Comparison of ENCODE assay signal across 8 cellular contexts in genomic region chr19:7680606-7681335, GRCh38. TPM values are rescaled to one million over a fixed set of nuclear protein-coding genes. Genes with fewer than 3 reads are reported as not detected.
DNase-seq lines count a peak whose midpoint lies in the region; ATAC-seq, FAIRE-seq and TF ChIP-seq lines count a peak whose summit lies in the region.

TSS of gene TRAPPC5 (plus strand) at chr19:7680833. CDS start at chr19:7682254, 1,421 bp downstream.

- TF ChIP-seq CTCF in D721Med (IDR thresholded peaks at IDR 0.05; ENCODE audit: insufficient read depth, missing control alignments) = peak; percentile 83
- peak; percentile 39 for TF ChIP-seq CTCF in NB4 (IDR thresholded peaks at IDR 0.05; ENCODE audit: low read depth, low read length)
- TF ChIP-seq CTCF in cardiac muscle cell (IDR thresholded peaks at IDR 0.05; ENCODE audit: low read depth, low read length) = peak; percentile 70
- TF ChIP-seq CTCF in thyroid gland (IDR thresholded peaks at IDR 0.05) = peak; percentile 24 to 99 (median 98)

- peak within 1 kb of the TSS; percentile 94 for H4K8ac ChIP-seq in trophoblast cell (ENCODE audit: low read depth, low read length)

- peak; percentile 65 for TF ChIP-seq POLR2A in NB4 (IDR thresholded peaks at IDR 0.05; ENCODE audit: extremely low read depth, insufficient read length)
- TF ChIP-seq POLR2A in thyroid gland (IDR thresholded peaks at IDR 0.05) = peak in 1 of 2 donors; percentile 65

- peak within 1 kb of the TSS; percentile 56 for H4K91ac ChIP-seq in trophoblast cell (ENCODE audit: low read depth, low read length)

- WGBS in trophoblast cell (ENCODE audit: extremely low coverage, insufficient coverage, insufficient read length) = no CpG with 5 or more reads among the region's 78 CpGs
- 1% methylated on average over 9 to 20 of the region's 78 CpGs for WGBS in thyroid gland, 2 donors

- H2BK120ac ChIP-seq in trophoblast cell (ENCODE audit: insufficient read depth, low read length, poor library complexity) = peak within 1 kb of the TSS; percentile 20

- peak within 1 kb of the TSS; percentile 88 for H3K4me2 ChIP-seq in trophoblast cell (ENCODE audit: low read length)

- no peak within 1 kb of the TSS for H3K23ac ChIP-seq in trophoblast cell (ENCODE audit: low read length)

- peak within 1 kb of the TSS; percentile 2 for H2AK5ac ChIP-seq in trophoblast cell (ENCODE audit: low read length)

- peak within 1 kb of the TSS; percentile 95 for H4K12ac ChIP-seq in trophoblast cell (ENCODE audit: low read depth, low read length)

- no peak within 1 kb of the TSS for H2BK12ac ChIP-seq in trophoblast cell (ENCODE audit: low read length)

- H3K4me3 ChIP-seq in NB4 (ENCODE audit: low read depth, low read length) = peak within 1 kb of the TSS; percentile 74
- peak within 1 kb of the TSS; percentile 95 for H3K4me3 ChIP-seq in adipocyte (ENCODE audit: low read length)
- peak within 1 kb of the TSS; percentile 70 for H3K4me3 ChIP-seq in cardiac muscle cell
- H3K4me3 ChIP-seq in trophoblast cell (ENCODE audit: low read depth, low read length) = peak within 1 kb of the TSS; percentile 94
- peak within 1 kb of the TSS; percentile 84 to 99 (median 96) for H3K4me3 ChIP-seq in thyroid gland (replicated peaks in 1 of 3)

- peak within 1 kb of the TSS; percentile 99 for H3K9ac ChIP-seq in adipocyte (ENCODE audit: low read length)
- H3K9ac ChIP-seq in trophoblast cell (ENCODE audit: low read length) = peak within 1 kb of the TSS; percentile 83

- peaks cover 5% of the 10 kb centered on the region for H3K79me1 ChIP-seq in trophoblast cell (ENCODE audit: low read length)

- H3K27me3 ChIP-seq in adipocyte (replicated peaks; ENCODE audit: control insufficient read depth, insufficient read depth, low read length) = peaks cover 36% of the 10 kb centered on the region
- peaks cover 14% of the 10 kb centered on the region for H3K27me3 ChIP-seq in cardiac muscle cell
- no peaks in the 10 kb centered on the region for H3K27me3 ChIP-seq in trophoblast cell (ENCODE audit: insufficient read depth, low read length)
- no peaks in the 10 kb centered on the region for H3K27me3 ChIP-seq in thyroid gland

- peak within 1 kb of the TSS; percentile 30 for H3K18ac ChIP-seq in trophoblast cell (ENCODE audit: low read length)

- H3K4me1 ChIP-seq in adipocyte (ENCODE audit: control insufficient read depth, insufficient read depth, low read length) (peaks cover 6% of the 10 kb centered on the region), cardiac muscle cell (ENCODE audit: low read depth) (no peaks in the 10 kb centered on the region), trophoblast cell (ENCODE audit: control insufficient read depth in 1 of 2, insufficient read depth in 2 of 2, low read length in 2 of 2) (peaks cover 7 to 16% of the 10 kb centered on the region in 2 experiments), thyroid gland (peaks cover 6 to 9% of the 10 kb centered on the region in 2 donors)

- H2AFZ ChIP-seq in trophoblast cell (ENCODE audit: insufficient read depth, low read length, poor library complexity) = peak within 1 kb of the TSS; percentile 93

- ATAC-seq in GM21786 (IDR thresholded peaks at IDR 0.05; ENCODE audit: unreplicated experiment) = peak; percentile 37

- peak within 1 kb of the TSS; percentile 70 for H2BK5ac ChIP-seq in trophoblast cell (ENCODE audit: low read depth, low read length, poor library complexity)

- peak; percentile 73 for DNase-seq in D721Med (ENCODE audit: insufficient read length, low spot score)
- peak; percentile 91 for DNase-seq in NB4 (ENCODE audit: low read depth)
- DNase-seq in T-helper 1 cell = peak; percentile 74 to 89 (median 78)
- peak; percentile 93 for DNase-seq in adipocyte (ENCODE audit: low read depth)
- DNase-seq in cardiac muscle cell (ENCODE audit: low read depth in 1 of 2, low spot score in 1 of 2) = peak; percentile 85 to 94
- peak; percentile 81 to 92 for DNase-seq in trophoblast cell
- peak; percentile 81 to 82 for DNase-seq in thyroid gland

- intact Hi-C loops in thyroid gland (cut with DNase I) = loop anchor here (2.0 to 10.0 kb wide), 3 partner anchors 43 to 114 kb away; partner anchors contain the start of gene STXBP2

- H3K9me3 ChIP-seq in adipocyte (ENCODE audit: control insufficient read depth, low read length) (no peaks in the 10 kb centered on the region), cardiac muscle cell (ENCODE audit: low read depth) (no peaks in the 10 kb centered on the region), trophoblast cell (ENCODE audit: insufficient read depth, low read depth, low read length) (peaks cover 8% of the 10 kb centered on the region), thyroid gland (no peaks in the 10 kb centered on the region)

- peaks cover 14% of the 10 kb centered on the region for H3K36me3 ChIP-seq in adipocyte (ENCODE audit: control insufficient read depth, insufficient read depth, low read length, severe bottlenecking)
- peaks cover 6% of the 10 kb centered on the region for H3K36me3 ChIP-seq in cardiac muscle cell
- H3K36me3 ChIP-seq in trophoblast cell (ENCODE audit: control insufficient read depth in 1 of 2, insufficient read depth in 2 of 2, low read length in 2 of 2) = peaks cover 14 to 17% of the 10 kb centered on the region in 2 experiments
- peaks cover 0 to 10% of the 10 kb centered on the region in 2 donors for H3K36me3 ChIP-seq in thyroid gland

- H3K14ac ChIP-seq in trophoblast cell (ENCODE audit: low read length) = peak within 1 kb of the TSS; percentile 95

- peak within 1 kb of the TSS; percentile 91 for H3K4ac ChIP-seq in trophoblast cell (ENCODE audit: low read depth, low read length)

- peak within 1 kb of the TSS; percentile 9 for H3K27ac ChIP-seq in cardiac muscle cell
- peak within 1 kb of the TSS; percentile 9 for H3K27ac ChIP-seq in trophoblast cell (ENCODE audit: low read depth, low read length)
- peak within 1 kb of the TSS; percentile 54 to 86 (median 66) for H3K27ac ChIP-seq in thyroid gland

- no peak for FAIRE-seq in D721Med (lab: Jason Lieb, UNC)

- peaks cover 4% of the 10 kb centered on the region for H3K79me2 ChIP-seq in trophoblast cell (ENCODE audit: control insufficient read depth, insufficient read depth, low read length, poor library complexity)

RNA-seq across cellular contexts. Expression of gene TRAPPC5, which starts in this region (rescaled TPM):
- total RNA-seq in cardiac muscle cell (95.9 and 96.2 TPM in 2 replicates), thyroid gland (100 to 1,000 TPM in 2 of 4 donors, 10 to 100 TPM in 2; 46.8 to 111 (median 93.1) TPM)
- polyA plus RNA-seq in cardiac muscle cell = 111 and 120 TPM in 2 replicates
- polyA plus RNA-seq in trophoblast cell (2013) = 69.3 and 70.1 TPM in 2 replicates

Comparison
In these comparisons a context has a peak if more than half of its experiments do, and no peak if none do; other contexts are left out.
1. Peak in every context shown above with its lines: DNase-seq, ATAC-seq, H3K4me3 ChIP-seq and H3K27ac ChIP-seq.
2. CTCF ChIP-seq: peak in every context shown above with its lines; median percentile 98 in thyroid gland; 83 in D721Med; 70 in cardiac muscle cell; 39 in NB4.
3. H3K27ac ChIP-seq: peak in every context shown above with its lines; median percentile 66 in thyroid gland; 9 in cardiac muscle cell; 9 in trophoblast cell.